ENCODE assay signal across 33 cellular contexts in genomic region chr3:125652349-125652748, GRCh38.
"Had no signal": no experiment of that assay in that cellular context is flagged by ENCODE, and none has a peak within 500 bp of the region (broad histone marks: within the 10 kb centered on the region; RNA-seq: fewer than 3 reads in every experiment).

No MANE protein-coding gene starts in this region.

- H3K4me1 Mint-ChIP-seq: activated B cell treated with CpG ODN at 0.5 μM for 24 hours; activated CD8-positive, alpha-beta memory T cell treated with anti-CD3 and anti-CD28 coated beads, Interleukin-2, amount 10 ng/mL, durations not matched to agents 7 days and 5 days; activated naive CD4-positive, alpha-beta T cell treated with anti-CD3 and anti-CD28 coated beads, Interleukin-2, amount 10 ng/mL, durations not matched to agents 7 days and 5 days; activated naive CD8-positive, alpha-beta T cell treated with anti-CD3 and anti-CD28 coated beads, Interleukin-2, amount 10 ng/mL, durations not matched to agents 7 days and 5 days; central memory CD8-positive, alpha-beta T cell; T-helper 17 cell had no signal

- DNase-seq: activated B cell treated with CpG ODN at 0.5 μM for 24 hours; activated CD4-positive, alpha-beta T cell treated with anti-CD3 and anti-CD28 coated beads for 48 hours; activated CD4-positive, alpha-beta T cell treated with anti-CD3 and anti-CD28 coated beads, Interleukin-2, amount 50 U/mL, for 1 hour; activated CD4-positive, alpha-beta T cell treated with anti-CD3 and anti-CD28 coated beads, Interleukin-2, amount 50 U/mL, for 48 hours; activated CD8-positive, alpha-beta memory T cell treated with anti-CD3 and anti-CD28 coated beads, Interleukin-2, amount 10 ng/mL, durations not matched to agents 7 days and 5 days; activated CD8-positive, alpha-beta memory T cell treated with anti-CD3 and anti-CD28 coated beads, Interleukin-2, amount 50 U/mL, for 4 hours; activated CD8-positive, alpha-beta T cell treated with anti-CD3 and anti-CD28 coated beads for 36 hours; activated gamma-delta T cell; activated naive CD4-positive, alpha-beta T cell; activated naive CD4-positive, alpha-beta T cell treated with anti-CD3 and anti-CD28 coated beads, Interleukin-2, amount 10 ng/mL, durations not matched to agents 7 days and 5 days; activated naive CD8-positive, alpha-beta T cell treated with anti-CD3 and anti-CD28 coated beads, Interleukin-2, amount 10 ng/mL, durations not matched to agents 7 days and 5 days; activated T-cell treated with anti-CD3 and anti-CD28 coated beads, Interleukin-2, amount 50 U/mL, for 1 hour; activated T-cell treated with anti-CD3 and anti-CD28 coated beads, Interleukin-2, amount 50 U/mL, for 48 hours; dorsolateral prefrontal cortex; effector memory CD4-positive, alpha-beta T cell; endodermal cell; foreskin fibroblast; T-helper 1 cell; T-helper 17 cell; T1000; WERI-Rb-1 had no signal

- H3K4me3 Mint-ChIP-seq: activated B cell treated with CpG ODN at 0.5 μM for 24 hours; activated CD8-positive, alpha-beta memory T cell treated with anti-CD3 and anti-CD28 coated beads, Interleukin-2, amount 10 ng/mL, durations not matched to agents 7 days and 5 days; activated CD8-positive, alpha-beta T cell treated with anti-CD3 and anti-CD28 coated beads for 36 hours; activated naive CD4-positive, alpha-beta T cell treated with anti-CD3 and anti-CD28 coated beads, Interleukin-2, amount 10 ng/mL, durations not matched to agents 7 days and 5 days; activated naive CD8-positive, alpha-beta T cell treated with anti-CD3 and anti-CD28 coated beads, Interleukin-2, amount 10 ng/mL, durations not matched to agents 7 days and 5 days; activated T-helper 1 cell treated with anti-CD3 and anti-CD28 coated beads, Interleukin-12 subunit alpha, Interleukin-12 subunit beta, Interleukin-2, Interleukin-4 antibody, amounts not matched to agents 30 ng/mL and 10 ng/mL and 1 ng/mL, durations not matched to agents 14 hours and 24 hours and 36 hours; brain; central memory CD8-positive, alpha-beta T cell; dendritic cell treated with granulocyte-macrophage colony-stimulating factor and Interleukin-4, amounts not matched to agents 40 ng/mL and 50 ng/mL, for 4 days; endodermal cell; T-helper 17 cell; T-helper 2 cell treated with Interferon-gamma antibody and Interleukin-4, amounts not matched to agents 5 μg/mL and 100 μg/mL, for 36 hours had no signal

- H3K36me3 ChIP-seq: ascending aorta, breast epithelium, WERI-Rb-1 had no signal

- H3K36me3 Mint-ChIP-seq: activated CD8-positive, alpha-beta memory T cell treated with anti-CD3 and anti-CD28 coated beads, Interleukin-2, amount 10 ng/mL, durations not matched to agents 7 days and 5 days; activated naive CD4-positive, alpha-beta T cell treated with anti-CD3 and anti-CD28 coated beads, Interleukin-2, amount 10 ng/mL, durations not matched to agents 7 days and 5 days; activated naive CD4-positive, alpha-beta T cell treated with anti-CD3 and anti-CD28 coated beads, Interleukin-2, amount 50 U/mL, for 72 hours; activated naive CD8-positive, alpha-beta T cell treated with anti-CD3 and anti-CD28 coated beads, Interleukin-2, amount 10 ng/mL, durations not matched to agents 7 days and 5 days; brain had no signal

- H3K4me3 ChIP-seq: ascending aorta, breast epithelium, coronary artery, dorsolateral prefrontal cortex had no signal

- H3K9me3 Mint-ChIP-seq: activated B cell treated with CpG ODN at 0.5 μM for 24 hours; activated CD8-positive, alpha-beta T cell treated with anti-CD3 and anti-CD28 coated beads for 36 hours; activated naive CD4-positive, alpha-beta T cell treated with anti-CD3 and anti-CD28 coated beads, Interleukin-2, amount 10 ng/mL, durations not matched to agents 7 days and 5 days; activated naive CD4-positive, alpha-beta T cell treated with anti-CD3 and anti-CD28 coated beads, Interleukin-2, amount 50 U/mL, for 72 hours; activated naive CD8-positive, alpha-beta T cell treated with anti-CD3 and anti-CD28 coated beads, Interleukin-2, amount 10 ng/mL, durations not matched to agents 7 days and 5 days; activated T-helper 1 cell treated with anti-CD3 and anti-CD28 coated beads, Interleukin-12 subunit alpha, Interleukin-12 subunit beta, Interleukin-2, Interleukin-4 antibody, amounts not matched to agents 30 ng/mL and 10 ng/mL and 1 ng/mL, durations not matched to agents 14 hours and 24 hours and 36 hours; activated T-helper 2 cell treated with anti-CD3 and anti-CD28 coated beads, Interferon-gamma antibody, Interleukin-2, Interleukin-4, amounts not matched to agents 10 μg/mL and 5 μg/mL and 100 μg/mL, durations not matched to agents 14 hours and 24 hours and 36 hours; brain; central memory CD8-positive, alpha-beta T cell; dendritic cell treated with granulocyte-macrophage colony-stimulating factor and Interleukin-4, amounts not matched to agents 40 ng/mL and 50 ng/mL, for 4 days; endodermal cell; T-helper 2 cell treated with Interferon-gamma antibody and Interleukin-4, amounts not matched to agents 5 μg/mL and 100 μg/mL, for 36 hours had no signal

- H3K27me3 Mint-ChIP-seq: activated B cell treated with CpG ODN at 0.5 μM for 24 hours; activated CD8-positive, alpha-beta memory T cell treated with anti-CD3 and anti-CD28 coated beads, Interleukin-2, amount 10 ng/mL, durations not matched to agents 7 days and 5 days; activated CD8-positive, alpha-beta T cell treated with anti-CD3 and anti-CD28 coated beads for 36 hours; activated naive CD8-positive, alpha-beta T cell treated with anti-CD3 and anti-CD28 coated beads, Interleukin-2, amount 10 ng/mL, durations not matched to agents 7 days and 5 days; central memory CD8-positive, alpha-beta T cell; dendritic cell treated with granulocyte-macrophage colony-stimulating factor and Interleukin-4, amounts not matched to agents 40 ng/mL and 50 ng/mL, for 4 days had no signal

- H3K27ac Mint-ChIP-seq: activated B cell treated with CpG ODN at 0.5 μM for 24 hours; activated CD8-positive, alpha-beta memory T cell treated with anti-CD3 and anti-CD28 coated beads, Interleukin-2, amount 10 ng/mL, durations not matched to agents 7 days and 5 days; activated CD8-positive, alpha-beta T cell treated with anti-CD3 and anti-CD28 coated beads for 36 hours; activated naive CD4-positive, alpha-beta T cell treated with anti-CD3 and anti-CD28 coated beads, Interleukin-2, amount 10 ng/mL, durations not matched to agents 7 days and 5 days; activated naive CD4-positive, alpha-beta T cell treated with anti-CD3 and anti-CD28 coated beads, Interleukin-2, amount 50 U/mL, for 72 hours; activated naive CD8-positive, alpha-beta T cell treated with anti-CD3 and anti-CD28 coated beads, Interleukin-2, amount 10 ng/mL, durations not matched to agents 7 days and 5 days; activated T-helper 1 cell treated with anti-CD3 and anti-CD28 coated beads, Interleukin-12 subunit alpha, Interleukin-12 subunit beta, Interleukin-2, Interleukin-4 antibody, amounts not matched to agents 30 ng/mL and 10 ng/mL and 1 ng/mL, durations not matched to agents 14 hours and 24 hours and 36 hours; activated T-helper 2 cell treated with anti-CD3 and anti-CD28 coated beads, Interferon-gamma antibody, Interleukin-2, Interleukin-4, amounts not matched to agents 10 μg/mL and 5 μg/mL and 100 μg/mL, durations not matched to agents 14 hours and 24 hours and 36 hours; brain; dendritic cell treated with granulocyte-macrophage colony-stimulating factor and Interleukin-4, amounts not matched to agents 40 ng/mL and 50 ng/mL, for 4 days; endodermal cell; T-helper 17 cell; T-helper 2 cell treated with Interferon-gamma antibody and Interleukin-4, amounts not matched to agents 5 μg/mL and 100 μg/mL, for 36 hours had no signal

- H3K9me3 ChIP-seq: ascending aorta, breast epithelium had no signal

- H3K27me3 ChIP-seq: ascending aorta, breast epithelium, dorsolateral prefrontal cortex had no signal

- H3K4me1 ChIP-seq: ascending aorta, breast epithelium had no signal

- ATAC-seq: activated CD4-positive, CD25-positive, alpha-beta regulatory T cell treated with anti-CD3 and anti-CD28 coated beads, Interleukin-2, amount 50 U/mL, for 24 hours; activated CD8-positive, alpha-beta memory T cell treated with anti-CD3 and anti-CD28 coated beads, Interleukin-2, amount 10 ng/mL, durations not matched to agents 7 days and 5 days; activated CD8-positive, alpha-beta T cell treated with anti-CD3 and anti-CD28 coated beads for 36 hours; activated naive CD4-positive, alpha-beta T cell treated with anti-CD3 and anti-CD28 coated beads, Interleukin-2, amount 50 U/mL, for 72 hours; esophagus mucosa; T-helper 17 cell had no signal

- H3K27ac ChIP-seq: ascending aorta, breast epithelium, coronary artery, dorsolateral prefrontal cortex, WERI-Rb-1 had no signal
